8 cellular contexts compared by ENCODE assay signal in genomic region chr2:74198461-74199274, GRCh38. TPM values are rescaled to one million over a fixed set of nuclear protein-coding genes. Genes with fewer than 3 reads are reported as not detected.
DNase-seq lines count a peak whose midpoint lies in the region; ATAC-seq and TF ChIP-seq lines count a peak whose summit lies in the region.

Gene MTHFD2, plus strand, starts transcription at chr2:74198615. Its CDS starts 27 bp downstream, at chr2:74198642.

- peaks cover 45% of the 10 kb centered on the region for H4K20me1 ChIP-seq in GM23338 (replicated peaks; ENCODE audit: insufficient read depth)
- H4K20me1 ChIP-seq in fibroblast of lung (ENCODE audit: control insufficient read depth, extremely low read depth, insufficient read depth, low read length), result no peaks in the 10 kb centered on the region

- H3K4me2 ChIP-seq in GM23338, result peak within 1 kb of the TSS; percentile 86
- H3K4me2 ChIP-seq in fibroblast of lung (ENCODE audit: extremely low read depth, insufficient read depth, low read length), result peak within 1 kb of the TSS; percentile 90

- ATAC-seq in GM23338, result peak; percentile 88
- peak; percentile 82 to 95 (median 88) for ATAC-seq in natural killer cell

- peaks cover 8% of the 10 kb centered on the region; the same call in 2 of the 3 replicates for H3K9me3 Mint-ChIP-seq in GM23338
- H3K9me3 Mint-ChIP-seq in activated T-helper 1 cell treated with anti-CD3 and anti-CD28 coated beads, Interleukin-12 subunit alpha, Interleukin-12 subunit beta, Interleukin-2, Interleukin-4 antibody, amounts not matched to agents 30 ng/mL and 10 ng/mL and 1 ng/mL, durations not matched to agents 14 hours and 24 hours and 36 hours, result no peaks in the 10 kb centered on the region
- no peaks in the 10 kb centered on the region for H3K9me3 Mint-ChIP-seq in natural killer cell

- H3K27ac ChIP-seq in GM23338 (ENCODE audit: low read depth) (peak within 1 kb of the TSS; percentile 98), fibroblast of lung (ENCODE audit: insufficient read depth, low read length) (peak within 1 kb of the TSS; percentile 96)

- H3K27me3 ChIP-seq in GM23338 (ENCODE audit: insufficient read depth) (no peaks in the 10 kb centered on the region), fibroblast of lung (ENCODE audit: control insufficient read depth, insufficient read depth, low read length) (no peaks in the 10 kb centered on the region)

- H2AFZ ChIP-seq in GM23338 (no peak within 1 kb of the TSS), fibroblast of lung (ENCODE audit: low read length) (peak within 1 kb of the TSS; percentile 75)

- H3K9ac ChIP-seq in fibroblast of lung (ENCODE audit: insufficient read depth, low read length), result peak within 1 kb of the TSS; percentile 97

- H3K79me2 ChIP-seq in GM23338 (replicated peaks; ENCODE audit: insufficient read depth), result peaks cover 52% of the 10 kb centered on the region
- H3K79me2 ChIP-seq in fibroblast of lung (ENCODE audit: control insufficient read depth, insufficient read depth, low read length), result peaks cover 34% of the 10 kb centered on the region

- H3K9me2 ChIP-seq in GM23338 (ENCODE audit: insufficient read depth), result no peaks in the 10 kb centered on the region

- H3K4me3 ChIP-seq in GM23338 (peak within 1 kb of the TSS; percentile 95), fibroblast of lung (replicated peaks in 1 of 4; ENCODE audit: control extremely low read depth in 1 of 4, insufficient read depth in 1 of 4, low read depth in 3 of 4, low read length in 4 of 4) (peak within 1 kb of the TSS; percentile 79 to 98 (median 86))

- no peaks in the 10 kb centered on the region for H3K9me3 ChIP-seq in fibroblast of lung (ENCODE audit: control insufficient read depth, insufficient read depth, low read depth, low read length)

- peak; percentile 99 for DNase-seq in EH (ENCODE audit: low read depth)
- DNase-seq in GM23338 (ENCODE audit: low spot score), result peak; percentile 100
- peak; percentile 94 for DNase-seq in LHCN-M2 (ENCODE audit: low read depth)
- DNase-seq in RPMI7951 (ENCODE audit: low read depth), result peak; percentile 97
- peak; percentile 91 for DNase-seq in activated T-helper 1 cell treated with anti-CD3 and anti-CD28 coated beads, Interleukin-12 subunit alpha, Interleukin-12 subunit beta, Interleukin-2, Interleukin-4 antibody, amounts not matched to agents 30 ng/mL and 10 ng/mL and 1 ng/mL, durations not matched to agents 14 hours and 24 hours and 36 hours (ENCODE audit: low spot score)
- DNase-seq in fibroblast of lung (ENCODE audit: low read depth in 2 of 2), result peak; percentile 98
- peak; percentile 84 for DNase-seq in natural killer cell
- peak; percentile 91 for DNase-seq in stimulated activated naive CD4-positive, alpha-beta T cell treated with Interleukin-2 at 50 U/mL for 16 hours (lab: John Stamatoyannopoulos, UW)

- peaks cover 24% of the 10 kb centered on the region for H3K27me3 Mint-ChIP-seq in GM23338 (ENCODE audit: insufficient read depth, low read depth, poor library complexity)
- no peaks in the 10 kb centered on the region for H3K27me3 Mint-ChIP-seq in activated T-helper 1 cell treated with anti-CD3 and anti-CD28 coated beads, Interleukin-12 subunit alpha, Interleukin-12 subunit beta, Interleukin-2, Interleukin-4 antibody, amounts not matched to agents 30 ng/mL and 10 ng/mL and 1 ng/mL, durations not matched to agents 14 hours and 24 hours and 36 hours (ENCODE audit: insufficient read depth)
- no peaks in the 10 kb centered on the region for H3K27me3 Mint-ChIP-seq in natural killer cell (ENCODE audit: low read depth in 2 of 2)

- H3K36me3 Mint-ChIP-seq in GM23338 (ENCODE audit: low read depth) (peaks cover 49% of the 10 kb centered on the region), natural killer cell (no peaks in the 10 kb centered on the region)
- peaks cover 34% of the 10 kb centered on the region for H3K36me3 Mint-ChIP-seq in activated T-helper 1 cell treated with anti-CD3 and anti-CD28 coated beads, Interleukin-12 subunit alpha, Interleukin-12 subunit beta, Interleukin-2, Interleukin-4 antibody, amounts not matched to agents 30 ng/mL and 10 ng/mL and 1 ng/mL, durations not matched to agents 14 hours and 24 hours and 36 hours (ENCODE audit: low read depth)

- no peaks in the 10 kb centered on the region for H3F3A ChIP-seq in GM23338 (replicated peaks; ENCODE audit: low read depth)

- H3K4me3 Mint-ChIP-seq in GM23338, result peak within 1 kb of the TSS; percentile 99
- peak within 1 kb of the TSS; percentile 98 for H3K4me3 Mint-ChIP-seq in activated T-helper 1 cell treated with anti-CD3 and anti-CD28 coated beads, Interleukin-12 subunit alpha, Interleukin-12 subunit beta, Interleukin-2, Interleukin-4 antibody, amounts not matched to agents 30 ng/mL and 10 ng/mL and 1 ng/mL, durations not matched to agents 14 hours and 24 hours and 36 hours
- peak within 1 kb of the TSS; percentile 99 for H3K4me3 Mint-ChIP-seq in natural killer cell

- intact Hi-C loops in activated T-helper 1 cell treated with anti-CD3 and anti-CD28 coated beads, Interleukin-12 subunit alpha, Interleukin-12 subunit beta, Interleukin-2, Interleukin-4 antibody, amounts not matched to agents 30 ng/mL and 10 ng/mL and 1 ng/mL, durations not matched to agents 14 hours and 24 hours and 36 hours (cut with micrococcal nuclease), result loop anchor here (1.0 to 5.0 kb wide), 10 partner anchors 8 to 760 kb away; partner anchors contain the start of genes BOLA3, DGUOK, MOB1A and POLE4
- intact Hi-C loops in natural killer cell (cut with micrococcal nuclease), result loop anchor here (1.0 kb wide), 2 partner anchors 8 to 20 kb away; partner anchors contain the start of gene MOB1A

- H3K4me1 Mint-ChIP-seq in GM23338 (peaks cover 31% of the 10 kb centered on the region), natural killer cell (peaks cover 30% of the 10 kb centered on the region in 2 donors)
- peaks cover 59% of the 10 kb centered on the region for H3K4me1 Mint-ChIP-seq in activated T-helper 1 cell treated with anti-CD3 and anti-CD28 coated beads, Interleukin-12 subunit alpha, Interleukin-12 subunit beta, Interleukin-2, Interleukin-4 antibody, amounts not matched to agents 30 ng/mL and 10 ng/mL and 1 ng/mL, durations not matched to agents 14 hours and 24 hours and 36 hours (ENCODE audit: low read depth)

- H3K27ac Mint-ChIP-seq in GM23338, result peak within 1 kb of the TSS; percentile 100
- H3K27ac Mint-ChIP-seq in activated T-helper 1 cell treated with anti-CD3 and anti-CD28 coated beads, Interleukin-12 subunit alpha, Interleukin-12 subunit beta, Interleukin-2, Interleukin-4 antibody, amounts not matched to agents 30 ng/mL and 10 ng/mL and 1 ng/mL, durations not matched to agents 14 hours and 24 hours and 36 hours, result peak within 1 kb of the TSS; percentile 100
- peak within 1 kb of the TSS; percentile 98 to 99 for H3K27ac Mint-ChIP-seq in natural killer cell

- TF ChIP-seq CTCF in GM23338 (conservative IDR thresholded peaks at IDR 0.05; ENCODE audit: low read depth in 2 of 2) (peak; percentile 53 to 70), fibroblast of lung (conservative IDR thresholded peaks at IDR 0.05 in 1 of 2, IDR thresholded peaks at IDR 0.05 in 1 of 2; ENCODE audit: low read depth in 1 of 2, low read length in 2 of 2) (peak; percentile 63 to 71), natural killer cell (IDR thresholded peaks at IDR 0.05) (peak; percentile 85)

- H3K36me3 ChIP-seq in GM23338 (ENCODE audit: insufficient read depth) (peaks cover 24% of the 10 kb centered on the region), fibroblast of lung (ENCODE audit: control insufficient read depth, insufficient read depth, low read length) (no peaks in the 10 kb centered on the region)

- H3K4me1 ChIP-seq in GM23338 (ENCODE audit: insufficient read depth), result peaks cover 35% of the 10 kb centered on the region
- H3K4me1 ChIP-seq in fibroblast of lung (ENCODE audit: control insufficient read depth, extremely low read depth, insufficient read depth, low read length), result peaks cover 7% of the 10 kb centered on the region

TF ChIP-seq in GM23338, 12 proteins besides CTCF, POLR2A, EP300 and RAD21 (continues in another document):
- TF ChIP-seq POLR2AphosphoS5 (IDR thresholded peaks at IDR 0.05; ENCODE audit: low read depth), result peak; percentile 99
- peak; percentile 53 for TF ChIP-seq ETS1 (IDR thresholded peaks at IDR 0.05)

RNA-seq across cellular contexts. Expression of gene MTHFD2, which starts in this region (rescaled TPM):
- 281 and 321 TPM in 2 replicates for total RNA-seq in GM23338 (2014; rRNA removed; shearing (Covaris generic))
- polyA plus RNA-seq in GM23338 (2016; fragmentation: Nextera tagmentation; extraction: Ambion mirVana) (279 and 305 TPM in 2 replicates), fibroblast of lung (72.2 and 95.4 TPM in 2 replicates)
- total RNA-seq in LHCN-M2 (2014; rRNA removed) (59.0 and 60.1 TPM in 2 replicates), fibroblast of lung (325 and 334 TPM in 2 replicates), natural killer cell (10 to 100 TPM; 28.7 to 41.1 (median 40.5) TPM)
- 32.7 TPM for polyA plus RNA-seq in LHCN-M2 (2012)
- total RNA-seq in RPMI7951 (2014; rRNA removed; shearing (Covaris generic)), result 92.6 and 113 TPM in 2 replicates
- total RNA-seq in activated T-helper 1 cell treated with anti-CD3 and anti-CD28 coated beads, Interleukin-12 subunit alpha, Interleukin-12 subunit beta, Interleukin-2, Interleukin-4 antibody, amounts not matched to agents 30 ng/mL and 10 ng/mL and 1 ng/mL, durations not matched to agents 14 hours and 24 hours and 36 hours, result 437 and 457 TPM in 2 replicates
- polyA plus RNA-seq in fibroblast of lung (2012), result 62.4 and 69.5 TPM in 2 replicates
- 24.5 and 25.9 TPM in 2 replicates for polyA minus RNA-seq in fibroblast of lung (ENCODE audit: low replicate concordance)

Comparison
In these comparisons a context has a peak if more than half of its experiments do, and no peak if none do; other contexts are left out.
1. Peak in every context shown above with its lines: DNase-seq, ATAC-seq, H3K4me3 ChIP-seq and H3K27ac ChIP-seq.